ENCODE assay signal across 8 cellular contexts in genomic region chr13:21638319-21639282, GRCh38. TPM values are rescaled to one million over a fixed set of nuclear protein-coding genes. Genes with fewer than 3 reads are reported as not detected.
A peak's percentile ranks its signal among the peaks of the same experiment; 100 is the strongest.
DNase-seq lines count a peak whose midpoint lies in the region; ATAC-seq and TF ChIP-seq lines count a peak whose summit lies in the region.

No MANE protein-coding gene starts in this region.

- H3K36me3 Mint-ChIP-seq in activated T-helper 17 cell treated with anti-CD3 and anti-CD28 coated beads, Interleukin-2, amount 50 U/mL, for 72 hours (ENCODE audit: low read depth), result no peaks in the 10 kb centered on the region

- no peak overlapping the region for H3K4me3 Mint-ChIP-seq in activated T-helper 17 cell treated with anti-CD3 and anti-CD28 coated beads, Interleukin-2, amount 50 U/mL, for 72 hours

- H3K4me3 ChIP-seq in LNCaP clone FGC (ENCODE audit: low read depth, low read length), result no peak overlapping the region
- no peak overlapping the region for H3K4me3 ChIP-seq in WI38 (ENCODE audit: low read depth, low read length)

- H3K27me3 ChIP-seq in foreskin keratinocyte, result no peaks in the 10 kb centered on the region

- H3K27ac ChIP-seq in foreskin keratinocyte, result no peak overlapping the region

- no peaks in the 10 kb centered on the region for H3K4me1 Mint-ChIP-seq in activated T-helper 17 cell treated with anti-CD3 and anti-CD28 coated beads, Interleukin-2, amount 50 U/mL, for 72 hours

- peaks cover 25% of the 10 kb centered on the region for H3K4me1 ChIP-seq in foreskin keratinocyte

- TF ChIP-seq CTCF in LNCaP clone FGC (IDR thresholded peaks at IDR 0.05; ENCODE audit: control insufficient read depth, extremely low read depth, insufficient read depth), result peak; percentile 59
- peak; percentile 57 for TF ChIP-seq CTCF in WI38 (IDR thresholded peaks at IDR 0.05; ENCODE audit: low read depth, low read length)
- TF ChIP-seq CTCF in foreskin keratinocyte (conservative IDR thresholded peaks at IDR 0.05), result peak; percentile 83

- H3K9me3 Mint-ChIP-seq in activated T-helper 17 cell treated with anti-CD3 and anti-CD28 coated beads, Interleukin-2, amount 50 U/mL, for 72 hours, result no peaks in the 10 kb centered on the region

- no peak overlapping the region for H3K27ac Mint-ChIP-seq in activated T-helper 17 cell treated with anti-CD3 and anti-CD28 coated beads, Interleukin-2, amount 50 U/mL, for 72 hours

- DNase-seq in AG08396 (ENCODE audit: low spot score) (peak; percentile 30), EH (ENCODE audit: low read depth) (peak; percentile 16), LNCaP clone FGC (ENCODE audit: low read depth) (peak; percentile 8), foreskin keratinocyte (peak in 1 of 2 donors; percentile 74), renal cortical epithelial cell (ENCODE audit: low read depth) (peak; percentile 40)

- no peaks in the 10 kb centered on the region for H3K27me3 Mint-ChIP-seq in activated T-helper 17 cell treated with anti-CD3 and anti-CD28 coated beads, Interleukin-2, amount 50 U/mL, for 72 hours

- ATAC-seq in foreskin keratinocyte, result no peak
- ATAC-seq in HG02938 (IDR thresholded peaks at IDR 0.05; ENCODE audit: unreplicated experiment), result no peak
- ATAC-seq in activated T-helper 17 cell treated with anti-CD3 and anti-CD28 coated beads, Interleukin-2, amount 50 U/mL, for 72 hours (replicated peaks), result no peak

RNA-seq across cellular contexts. Expression of gene FGF9, which starts 32.3 kb away (rescaled TPM):
- total RNA-seq in foreskin keratinocyte (0.04 TPM in 1 of 2 replicates, not detected in the other), renal cortical epithelial cell (0.52 and 3.6 TPM in 2 replicates)
- polyA plus RNA-seq in foreskin keratinocyte, result not detected in 2 replicates
- under 1 TPM in 1 of 2 donors, not detected in 1; 0.05 TPM for total RNA-seq in activated T-helper 17 cell treated with anti-CD3 and anti-CD28 coated beads, Interleukin-2, amount 50 U/mL, for 72 hours

RNA-seq across cellular contexts. Expression of gene MICU2, which starts 34.6 kb away (rescaled TPM):
- total RNA-seq in foreskin keratinocyte (35.1 and 35.4 TPM in 2 replicates), renal cortical epithelial cell (108 and 140 TPM in 2 replicates)
- 23.5 and 26.5 TPM in 2 replicates for polyA plus RNA-seq in foreskin keratinocyte
- total RNA-seq in activated T-helper 17 cell treated with anti-CD3 and anti-CD28 coated beads, Interleukin-2, amount 50 U/mL, for 72 hours, result 10 to 100 TPM; 38.5 to 43.2 TPM
